In genomic region chr9:98091735-98092632, GRCh38 we compare ENCODE assay signal across 12 cellular contexts. TPM values are rescaled to one million over a fixed set of nuclear protein-coding genes. Genes with fewer than 3 reads are reported as not detected.
DNase-seq lines count a peak whose midpoint lies in the region; ATAC-seq and FAIRE-seq lines count a peak whose summit lies in the region.
"Had no signal": no experiment of that assay in that cellular context is flagged by ENCODE, and none has a peak within 500 bp of the region (broad histone marks: within the 10 kb centered on the region; RNA-seq: fewer than 3 reads in every experiment).

No MANE protein-coding gene starts in this region.

- H3K27ac Mint-ChIP-seq in activated naive CD8-positive, alpha-beta T cell: peak overlapping the region; percentile 92
- H3K27ac Mint-ChIP-seq in activated naive CD8-positive, alpha-beta T cell treated with anti-CD3 and anti-CD28 coated beads for 36 hours: no peak overlapping the region
- H3K27ac Mint-ChIP-seq: nephron progenitor cell had no signal

- H3K36me3 Mint-ChIP-seq in activated naive CD8-positive, alpha-beta T cell: peaks cover 20% of the 10 kb centered on the region
- peaks cover 12% of the 10 kb centered on the region for H3K36me3 Mint-ChIP-seq in activated naive CD8-positive, alpha-beta T cell treated with anti-CD3 and anti-CD28 coated beads for 36 hours

- H3K9me3 ChIP-seq in thymus (ENCODE audit: control insufficient read depth) (no peaks in the 10 kb centered on the region), right cardiac atrium (ENCODE audit: control insufficient read depth, low read length) (no peaks in the 10 kb centered on the region)
- H3K9me3 ChIP-seq: body of pancreas had no signal

- H3K4me1 ChIP-seq in thymus (ENCODE audit: control insufficient read depth, insufficient read depth, low read length) (peaks cover 6% of the 10 kb centered on the region), right cardiac atrium (ENCODE audit: control insufficient read depth, insufficient read depth, low read length) (peaks cover 2% of the 10 kb centered on the region)

- FAIRE-seq in urothelium cell line (lab: Jason Lieb, UNC): no peak

- H3K4me3 ChIP-seq in thymus (ENCODE audit: low read length) (peak overlapping the region; percentile 45), right cardiac atrium (ENCODE audit: low read length) (no peak overlapping the region)
- H3K4me3 ChIP-seq: BLaER1, body of pancreas had no signal

- H3K27me3 Mint-ChIP-seq in activated naive CD8-positive, alpha-beta T cell: no peaks in the 10 kb centered on the region
- H3K27me3 Mint-ChIP-seq in activated naive CD8-positive, alpha-beta T cell treated with anti-CD3 and anti-CD28 coated beads for 36 hours: no peaks in the 10 kb centered on the region

- ATAC-seq in GM21526 (IDR thresholded peaks at IDR 0.05; ENCODE audit: low FRiP score, unreplicated experiment) (no peak), right cardiac atrium (no peak)
- ATAC-seq: body of pancreas had no signal

- H3K36me3 ChIP-seq in thymus (ENCODE audit: control insufficient read depth, insufficient read depth): peaks cover 40% of the 10 kb centered on the region

- peaks cover 55% of the 10 kb centered on the region for H3K4me1 Mint-ChIP-seq in activated naive CD8-positive, alpha-beta T cell (ENCODE audit: low read depth)
- no peaks in the 10 kb centered on the region for H3K4me1 Mint-ChIP-seq in activated naive CD8-positive, alpha-beta T cell treated with anti-CD3 and anti-CD28 coated beads for 36 hours

- no peak for DNase-seq in activated naive CD8-positive, alpha-beta T cell treated with anti-CD3 and anti-CD28 coated beads for 36 hours
- DNase-seq in amniotic epithelial cell (ENCODE audit: low read depth) (peak; percentile 92), inferior parietal cortex (ENCODE audit: extremely low spot score) (peak; percentile 63), urothelium cell line (ENCODE audit: low spot score) (no peak), right cardiac atrium (no peak)
- DNase-seq: body of pancreas; nephron progenitor cell; stimulated activated CD8-positive, alpha-beta memory T cell treated with anti-CD3 and anti-CD28 coated beads, Interleukin-4, amount 100 ng/mL, for 48 hours had no signal

- WGBS in thymus: 91% methylated on average over 18 of the region's 18 CpGs
- WGBS in right cardiac atrium: 49% methylated on average over 18 of the region's 18 CpGs

- peak overlapping the region; percentile 62 for H3K4me3 Mint-ChIP-seq in activated naive CD8-positive, alpha-beta T cell
- H3K4me3 Mint-ChIP-seq in activated naive CD8-positive, alpha-beta T cell treated with anti-CD3 and anti-CD28 coated beads for 36 hours: no peak overlapping the region

- intact Hi-C loops in right cardiac atrium (cut with DNase I): no loop called here

- H3K9me3 Mint-ChIP-seq in activated naive CD8-positive, alpha-beta T cell (ENCODE audit: low read depth): no peaks in the 10 kb centered on the region
- H3K9me3 Mint-ChIP-seq in activated naive CD8-positive, alpha-beta T cell treated with anti-CD3 and anti-CD28 coated beads for 36 hours: no peaks in the 10 kb centered on the region
- H3K9me3 Mint-ChIP-seq: nephron progenitor cell had no signal

- H3K27me3 ChIP-seq in thymus (ENCODE audit: control insufficient read depth, insufficient read depth) (no peaks in the 10 kb centered on the region), right cardiac atrium (ENCODE audit: control insufficient read depth, insufficient read depth) (no peaks in the 10 kb centered on the region)
- H3K27me3 ChIP-seq: BLaER1, body of pancreas had no signal

- H3K27ac ChIP-seq in thymus (ENCODE audit: low read depth) (peak overlapping the region; percentile 57), right cardiac atrium (ENCODE audit: low read length) (no peak overlapping the region)
- H3K27ac ChIP-seq: BLaER1, body of pancreas had no signal

RNA-seq across cellular contexts. Expression of gene TRIM14, which starts 27.0 kb away (rescaled TPM):
- 10 to 100 TPM; 45.2 to 47.4 TPM for total RNA-seq in activated naive CD8-positive, alpha-beta T cell treated with anti-CD3 and anti-CD28 coated beads for 36 hours
- polyA plus RNA-seq in thymus (16.4 TPM), right cardiac atrium (1.2 TPM)
- 1 to 10 TPM; 3.8 to 8.1 (median 4.8) TPM for total RNA-seq in right cardiac atrium

RNA-seq across cellular contexts. Expression of gene NANS, which starts 35.5 kb away (rescaled TPM):
- 10 to 100 TPM; 46.1 to 47.4 TPM for total RNA-seq in activated naive CD8-positive, alpha-beta T cell treated with anti-CD3 and anti-CD28 coated beads for 36 hours
- polyA plus RNA-seq in thymus: 38.0 TPM
- 10 to 100 TPM; 25.0 to 32.4 (median 30.2) TPM for total RNA-seq in right cardiac atrium
- 37.2 TPM for polyA plus RNA-seq in right cardiac atrium

Comparison
In these comparisons a context has a peak if more than half of its experiments do, and no peak if none do; other contexts are left out.
1. DNase-seq: peak in amniotic epithelial cell (single experiment) and inferior parietal cortex (single experiment); none in activated naive CD8-positive, alpha-beta T cell treated with anti-CD3 and anti-CD28 coated beads for 36 hours (single experiment), urothelium cell line (single experiment) and right cardiac atrium (0 of 3).
2. RNA of gene TRIM14, which starts 27.0 kb away (total RNA-seq): 45.2 to 47.4 TPM in activated naive CD8-positive, alpha-beta T cell treated with anti-CD3 and anti-CD28 coated beads for 36 hours; 3.8 to 8.1 TPM in right cardiac atrium; every median in the first group is over 4 times any median in the second.